In genomic region chr1:41109316-41110263, GRCh38 we compare ENCODE assay signal across 1 cellular context.
TF ChIP-seq lines count a peak whose summit lies in the region.

No MANE protein-coding gene starts in this region.

TF ChIP-seq in HEK293, 187 proteins besides CTCF, POLR2A, EP300 and RAD21 (continued from another document):
- TF ChIP-seq, protein P1, sequence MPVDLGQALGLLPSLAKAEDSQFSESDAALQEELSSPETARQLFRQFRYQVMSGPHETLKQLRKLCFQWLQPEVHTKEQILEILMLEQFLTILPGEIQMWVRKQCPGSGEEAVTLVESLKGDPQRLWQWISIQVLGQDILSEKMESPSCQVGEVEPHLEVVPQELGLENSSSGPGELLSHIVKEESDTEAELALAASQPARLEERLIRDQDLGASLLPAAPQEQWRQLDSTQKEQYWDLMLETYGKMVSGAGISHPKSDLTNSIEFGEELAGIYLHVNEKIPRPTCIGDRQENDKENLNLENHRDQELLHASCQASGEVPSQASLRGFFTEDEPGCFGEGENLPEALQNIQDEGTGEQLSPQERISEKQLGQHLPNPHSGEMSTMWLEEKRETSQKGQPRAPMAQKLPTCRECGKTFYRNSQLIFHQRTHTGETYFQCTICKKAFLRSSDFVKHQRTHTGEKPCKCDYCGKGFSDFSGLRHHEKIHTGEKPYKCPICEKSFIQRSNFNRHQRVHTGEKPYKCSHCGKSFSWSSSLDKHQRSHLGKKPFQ (tag by site-specific recombination; IDR thresholded peaks at IDR 0.05): no peak
- no peak for TF ChIP-seq REPIN1 (tag by site-specific recombination; IDR thresholded peaks at IDR 0.05; ENCODE audit: low read depth)
- no peak for TF ChIP-seq KLF16 (tag by site-specific recombination; IDR thresholded peaks at IDR 0.05)
- no peak for TF ChIP-seq ZNF664 (tag by site-specific recombination; IDR thresholded peaks at IDR 0.05)
- TF ChIP-seq YY1 (tag by site-specific recombination; IDR thresholded peaks at IDR 0.05): no peak
- TF ChIP-seq ZNF776 (tag by site-specific recombination; IDR thresholded peaks at IDR 0.05; ENCODE audit: borderline replicate concordance): no peak
- TF ChIP-seq, protein P2, sequence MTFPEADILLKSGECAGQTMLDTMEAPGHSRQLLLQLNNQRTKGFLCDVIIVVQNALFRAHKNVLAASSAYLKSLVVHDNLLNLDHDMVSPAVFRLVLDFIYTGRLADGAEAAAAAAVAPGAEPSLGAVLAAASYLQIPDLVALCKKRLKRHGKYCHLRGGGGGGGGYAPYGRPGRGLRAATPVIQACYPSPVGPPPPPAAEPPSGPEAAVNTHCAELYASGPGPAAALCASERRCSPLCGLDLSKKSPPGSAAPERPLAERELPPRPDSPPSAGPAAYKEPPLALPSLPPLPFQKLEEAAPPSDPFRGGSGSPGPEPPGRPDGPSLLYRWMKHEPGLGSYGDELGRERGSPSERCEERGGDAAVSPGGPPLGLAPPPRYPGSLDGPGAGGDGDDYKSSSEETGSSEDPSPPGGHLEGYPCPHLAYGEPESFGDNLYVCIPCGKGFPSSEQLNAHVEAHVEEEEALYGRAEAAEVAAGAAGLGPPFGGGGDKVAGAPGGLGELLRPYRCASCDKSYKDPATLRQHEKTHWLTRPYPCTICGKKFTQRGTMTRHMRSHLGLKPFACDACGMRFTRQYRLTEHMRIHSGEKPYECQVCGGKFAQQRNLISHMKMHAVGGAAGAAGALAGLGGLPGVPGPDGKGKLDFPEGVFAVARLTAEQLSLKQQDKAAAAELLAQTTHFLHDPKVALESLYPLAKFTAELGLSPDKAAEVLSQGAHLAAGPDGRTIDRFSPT (tag by site-specific recombination; IDR thresholded peaks at IDR 0.05): no peak
- TF ChIP-seq ZFHX2 (tag by site-specific recombination; conservative IDR thresholded peaks at IDR 0.05): peak; percentile 45; the same call in 1 of the 2 replicates
- 0 out of 2 replicates have a peak, but pooled peaks have one; percentile 7 for TF ChIP-seq ZNF692 (tag by site-specific recombination; IDR thresholded peaks at IDR 0.05)
- peak; percentile 18; the same call in 1 of the 2 replicates for TF ChIP-seq ZNF394 (tag by site-specific recombination; IDR thresholded peaks at IDR 0.05; ENCODE audit: borderline replicate concordance)
- TF ChIP-seq, protein P3, sequence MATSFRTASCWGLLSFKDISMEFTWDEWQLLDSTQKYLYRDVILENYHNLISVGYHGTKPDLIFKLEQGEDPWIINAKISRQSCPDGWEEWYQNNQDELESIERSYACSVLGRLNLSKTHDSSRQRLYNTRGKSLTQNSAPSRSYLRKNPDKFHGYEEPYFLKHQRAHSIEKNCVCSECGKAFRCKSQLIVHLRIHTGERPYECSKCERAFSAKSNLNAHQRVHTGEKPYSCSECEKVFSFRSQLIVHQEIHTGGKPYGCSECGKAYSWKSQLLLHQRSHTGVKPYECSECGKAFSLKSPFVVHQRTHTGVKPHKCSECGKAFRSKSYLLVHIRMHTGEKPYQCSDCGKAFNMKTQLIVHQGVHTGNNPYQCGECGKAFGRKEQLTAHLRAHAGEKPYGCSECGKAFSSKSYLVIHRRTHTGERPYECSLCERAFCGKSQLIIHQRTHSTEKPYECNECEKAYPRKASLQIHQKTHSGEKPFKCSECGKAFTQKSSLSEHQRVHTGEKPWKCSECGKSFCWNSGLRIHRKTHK (tag by site-specific recombination; IDR thresholded peaks at IDR 0.05): no peak
- no peak for TF ChIP-seq ZBTB48 (tag by site-specific recombination; IDR thresholded peaks at IDR 0.05)
- peak; percentile 77; the same call in 1 of the 2 replicates for TF ChIP-seq ZBTB20 (tag by site-specific recombination; IDR thresholded peaks at IDR 0.05)
- peak; percentile 13; the same call in 1 of the 2 replicates for TF ChIP-seq FEZF1 (tag by site-specific recombination; IDR thresholded peaks at IDR 0.05)
- TF ChIP-seq PRDM1 (tag by site-specific recombination; IDR thresholded peaks at IDR 0.05): peak; percentile 76
- TF ChIP-seq, protein P4, sequence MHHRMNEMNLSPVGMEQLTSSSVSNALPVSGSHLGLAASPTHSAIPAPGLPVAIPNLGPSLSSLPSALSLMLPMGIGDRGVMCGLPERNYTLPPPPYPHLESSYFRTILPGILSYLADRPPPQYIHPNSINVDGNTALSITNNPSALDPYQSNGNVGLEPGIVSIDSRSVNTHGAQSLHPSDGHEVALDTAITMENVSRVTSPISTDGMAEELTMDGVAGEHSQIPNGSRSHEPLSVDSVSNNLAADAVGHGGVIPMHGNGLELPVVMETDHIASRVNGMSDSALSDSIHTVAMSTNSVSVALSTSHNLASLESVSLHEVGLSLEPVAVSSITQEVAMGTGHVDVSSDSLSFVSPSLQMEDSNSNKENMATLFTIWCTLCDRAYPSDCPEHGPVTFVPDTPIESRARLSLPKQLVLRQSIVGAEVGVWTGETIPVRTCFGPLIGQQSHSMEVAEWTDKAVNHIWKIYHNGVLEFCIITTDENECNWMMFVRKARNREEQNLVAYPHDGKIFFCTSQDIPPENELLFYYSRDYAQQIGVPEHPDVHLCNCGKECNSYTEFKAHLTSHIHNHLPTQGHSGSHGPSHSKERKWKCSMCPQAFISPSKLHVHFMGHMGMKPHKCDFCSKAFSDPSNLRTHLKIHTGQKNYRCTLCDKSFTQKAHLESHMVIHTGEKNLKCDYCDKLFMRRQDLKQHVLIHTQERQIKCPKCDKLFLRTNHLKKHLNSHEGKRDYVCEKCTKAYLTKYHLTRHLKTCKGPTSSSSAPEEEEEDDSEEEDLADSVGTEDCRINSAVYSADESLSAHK (tag by site-specific recombination; IDR thresholded peaks at IDR 0.05): peak; percentile 89
- 0 out of 2 replicates have a peak, but pooled peaks have one; percentile 23 for TF ChIP-seq ZNF600 (tag by site-specific recombination; IDR thresholded peaks at IDR 0.05)
- TF ChIP-seq ZBTB26 (tag by site-specific recombination; optimal IDR thresholded peaks at IDR 0.05): no peak
- no peak for TF ChIP-seq ZNF837 (tag by site-specific recombination; IDR thresholded peaks at IDR 0.05)
- no peak for TF ChIP-seq TRIM28 (IDR thresholded peaks at IDR 0.05; ENCODE audit: borderline replicate concordance, low read length)
- peak; percentile 46 for TF ChIP-seq ZBTB21 (tag by site-specific recombination; IDR thresholded peaks at IDR 0.05)
- TF ChIP-seq ZFP69B (tag by site-specific recombination; IDR thresholded peaks at IDR 0.05): no peak
- TF ChIP-seq ZNF311 (tag by site-specific recombination; IDR thresholded peaks at IDR 0.05; ENCODE audit: borderline replicate concordance): no peak
